1 cellular context compared by ENCODE assay signal in the genomic region with DNA sequence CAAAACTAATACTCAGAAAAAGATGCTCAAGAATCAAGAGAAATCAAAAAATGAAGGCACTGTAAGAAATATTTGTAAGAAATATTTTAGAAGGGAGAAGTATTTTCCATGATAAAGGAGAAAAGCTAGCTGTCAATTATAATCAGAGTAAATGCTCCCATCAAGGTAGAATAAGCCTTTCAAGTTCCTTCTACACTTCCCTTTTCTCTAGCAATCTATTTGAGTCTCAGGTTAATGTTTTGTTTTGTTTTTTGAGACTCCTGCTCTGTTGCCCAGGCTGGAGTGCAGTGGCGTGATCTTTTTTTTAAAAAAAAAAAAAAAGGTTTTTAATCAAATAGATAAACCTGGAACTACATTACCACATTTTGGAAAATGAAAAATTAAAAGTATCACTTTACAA.
TF ChIP-seq lines count a peak whose summit lies in the region.

No MANE protein-coding gene starts in this region.

TF ChIP-seq in GM12878, 131 proteins besides CTCF, POLR2A, EP300 and RAD21:
- TF ChIP-seq TBL1XR1 (IDR thresholded peaks at IDR 0.05; ENCODE audit: low read depth, low read length) (no peak), SPI1 (IDR thresholded peaks at IDR 0.05; ENCODE audit: borderline replicate concordance, insufficient read depth, low read depth, low read length) (peak; percentile 58; the same call in 1 of the 2 replicates)
- TF ChIP-seq, protein P1, sequence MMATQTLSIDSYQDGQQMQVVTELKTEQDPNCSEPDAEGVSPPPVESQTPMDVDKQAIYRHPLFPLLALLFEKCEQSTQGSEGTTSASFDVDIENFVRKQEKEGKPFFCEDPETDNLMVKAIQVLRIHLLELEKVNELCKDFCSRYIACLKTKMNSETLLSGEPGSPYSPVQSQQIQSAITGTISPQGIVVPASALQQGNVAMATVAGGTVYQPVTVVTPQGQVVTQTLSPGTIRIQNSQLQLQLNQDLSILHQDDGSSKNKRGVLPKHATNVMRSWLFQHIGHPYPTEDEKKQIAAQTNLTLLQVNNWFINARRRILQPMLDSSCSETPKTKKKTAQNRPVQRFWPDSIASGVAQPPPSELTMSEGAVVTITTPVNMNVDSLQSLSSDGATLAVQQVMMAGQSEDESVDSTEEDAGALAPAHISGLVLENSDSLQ (IDR thresholded peaks at IDR 0.05): 0 out of 2 replicates have a peak, but pooled peaks have one; percentile 26
